18 cellular contexts compared by ENCODE assay signal in the genomic region with DNA sequence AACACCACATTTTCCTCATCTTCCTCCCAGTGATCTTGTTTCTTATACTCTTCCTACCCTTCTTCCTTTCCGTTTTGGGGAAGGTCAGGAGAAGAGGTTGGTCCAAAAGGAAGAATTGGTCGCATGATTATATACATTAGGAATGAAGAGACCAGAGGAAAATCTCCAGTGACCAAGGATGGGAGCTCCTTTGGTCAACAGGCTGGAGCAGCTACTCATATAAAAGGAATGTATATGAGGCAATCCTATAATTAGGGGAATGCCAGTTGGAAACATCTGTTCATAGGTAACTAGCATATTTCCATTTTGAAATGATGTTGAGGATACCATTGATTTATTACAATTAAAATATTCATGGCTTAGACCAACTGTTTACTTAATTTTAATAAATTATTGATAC.
A peak's percentile ranks its signal among the peaks of the same experiment; 100 is the strongest.
DNase-seq lines count a peak whose midpoint lies in the region; ATAC-seq, FAIRE-seq and TF ChIP-seq lines count a peak whose summit lies in the region.
"Had no signal": no experiment of that assay in that cellular context is flagged by ENCODE, and none has a peak within 500 bp of the region (broad histone marks: within the 10 kb centered on the region; RNA-seq: fewer than 3 reads in every experiment).

No MANE protein-coding gene starts in this region.

- intact Hi-C loops in activated CD8-positive, alpha-beta T cell treated with anti-CD3 and anti-CD28 coated beads for 36 hours (cut with micrococcal nuclease), result no loop called here
- intact Hi-C loops in adrenal gland (cut with DNase I), result no loop called here

- H3K79me2 ChIP-seq in osteoblast (ENCODE audit: insufficient read depth, low read length), result no peaks in the 10 kb centered on the region

- ATAC-seq in activated CD8-positive, alpha-beta T cell treated with anti-CD3 and anti-CD28 coated beads for 36 hours, result no peak
- ATAC-seq in GM21825 (IDR thresholded peaks at IDR 0.05; ENCODE audit: unreplicated experiment), result no peak
- ATAC-seq: K562; stimulated activated effector memory CD8-positive, alpha-beta T cell treated with anti-CD3 and anti-CD28 coated beads, Interleukin-12 subunit alpha, Interleukin-12 subunit beta, amount 100 ng/mL, for 72 hours had no signal

- DNase-seq in ELR (ENCODE audit: low read depth) (peak; percentile 84), RCC 7860 (ENCODE audit: low spot score) (peak; percentile 65), epithelial cell of esophagus (ENCODE audit: low read depth) (peak; percentile 77), osteoblast (ENCODE audit: insufficient read length, low spot score, missing footprints) (no peak), adrenal gland (no peak), NCI-H526 (lab: John Stamatoyannopoulos, UW) (no peak)
- DNase-seq in activated CD8-positive, alpha-beta T cell treated with anti-CD3 and anti-CD28 coated beads for 36 hours, result no peak
- DNase-seq: activated naive CD4-positive, alpha-beta T cell treated with anti-CD3 and anti-CD28 coated beads for 36 hours; islet precursor cell; NCI-H187 treated with DMSO at 0.1 percent for 48 hours; NCI-H82; stimulated activated CD4-positive, alpha-beta T cell treated with anti-CD3 and anti-CD28 coated beads, Interleukin-4, amount 100 ng/mL, for 1 hour had no signal

- H3K9me3 ChIP-seq in osteoblast (ENCODE audit: low read depth, low read length) (no peaks in the 10 kb centered on the region), adrenal gland (replicated peaks in 1 of 3) (no peaks in the 10 kb centered on the region)
- H3K9me3 ChIP-seq: BLaER1 treated with 17β-estradiol and CSF1 and Interleukin-3, amounts not matched to agents 10 nM and 100 nM had no signal

- H3K36me3 Mint-ChIP-seq in activated CD8-positive, alpha-beta T cell treated with anti-CD3 and anti-CD28 coated beads for 36 hours (ENCODE audit: low read depth), result no peaks in the 10 kb centered on the region
- H3K36me3 Mint-ChIP-seq: stimulated activated effector memory CD8-positive, alpha-beta T cell treated with anti-CD3 and anti-CD28 coated beads, Interleukin-12 subunit alpha, Interleukin-12 subunit beta, amount 100 ng/mL, for 72 hours had no signal

- H3K4me3 ChIP-seq in epithelial cell of esophagus (ENCODE audit: low read length) (no peak overlapping the region), osteoblast (ENCODE audit: insufficient read depth, low read length) (no peak overlapping the region), adrenal gland (no peak overlapping the region)
- H3K4me3 ChIP-seq: BLaER1 treated with 17β-estradiol and CSF1 and Interleukin-3, amounts not matched to agents 10 nM and 100 nM; coronary artery; K562 had no signal

- no peak overlapping the region for H3K4me3 Mint-ChIP-seq in activated CD8-positive, alpha-beta T cell treated with anti-CD3 and anti-CD28 coated beads for 36 hours
- H3K4me3 Mint-ChIP-seq: activated naive CD4-positive, alpha-beta T cell treated with anti-CD3 and anti-CD28 coated beads for 36 hours; stimulated activated effector memory CD8-positive, alpha-beta T cell treated with anti-CD3 and anti-CD28 coated beads, Interleukin-12 subunit alpha, Interleukin-12 subunit beta, amount 100 ng/mL, for 72 hours had no signal

- H3K27ac ChIP-seq in osteoblast (ENCODE audit: low read depth, low read length) (peak overlapping the region; percentile 43), adrenal gland (no peak overlapping the region)
- H3K27ac ChIP-seq: BLaER1 treated with 17β-estradiol and CSF1 and Interleukin-3, amounts not matched to agents 10 nM and 100 nM; coronary artery had no signal

- TF ChIP-seq POLR2A in adrenal gland (IDR thresholded peaks at IDR 0.05), result no peak

- H2AFZ ChIP-seq in osteoblast (ENCODE audit: low read length), result peak overlapping the region; percentile 66

- POLR2A ChIA-PET in activated CD8-positive, alpha-beta T cell treated with anti-CD3 and anti-CD28 coated beads for 36 hours (lab: Charles Lee), result no interaction called here

- H3K27ac Mint-ChIP-seq in activated CD8-positive, alpha-beta T cell treated with anti-CD3 and anti-CD28 coated beads for 36 hours, result no peak overlapping the region
- H3K27ac Mint-ChIP-seq: activated naive CD4-positive, alpha-beta T cell treated with anti-CD3 and anti-CD28 coated beads for 36 hours; stimulated activated effector memory CD8-positive, alpha-beta T cell treated with anti-CD3 and anti-CD28 coated beads, Interleukin-12 subunit alpha, Interleukin-12 subunit beta, amount 100 ng/mL, for 72 hours had no signal

- H3K9me3 Mint-ChIP-seq in activated CD8-positive, alpha-beta T cell treated with anti-CD3 and anti-CD28 coated beads for 36 hours, result no peaks in the 10 kb centered on the region
- H3K9me3 Mint-ChIP-seq: activated naive CD4-positive, alpha-beta T cell treated with anti-CD3 and anti-CD28 coated beads for 36 hours; stimulated activated effector memory CD8-positive, alpha-beta T cell treated with anti-CD3 and anti-CD28 coated beads, Interleukin-12 subunit alpha, Interleukin-12 subunit beta, amount 100 ng/mL, for 72 hours had no signal

- CTCF ChIA-PET in activated CD8-positive, alpha-beta T cell treated with anti-CD3 and anti-CD28 coated beads for 36 hours (lab: Charles Lee), result no interaction called here

- peak overlapping the region; percentile 39 for H3K4me2 ChIP-seq in osteoblast (ENCODE audit: insufficient read depth, low read length)
- H3K4me2 ChIP-seq: BLaER1 treated with 17β-estradiol and CSF1 and Interleukin-3, amounts not matched to agents 10 nM and 100 nM had no signal

- H4K20me1 ChIP-seq in osteoblast (ENCODE audit: insufficient read depth, low read length), result no peaks in the 10 kb centered on the region
- H4K20me1 ChIP-seq: BLaER1 treated with 17β-estradiol and CSF1 and Interleukin-3, amounts not matched to agents 10 nM and 100 nM had no signal

- H3K36me3 ChIP-seq in osteoblast (ENCODE audit: insufficient read depth, low read length) (no peaks in the 10 kb centered on the region), adrenal gland (replicated peaks in 1 of 2) (no peaks in the 10 kb centered on the region)
- H3K36me3 ChIP-seq: BLaER1 treated with 17β-estradiol and CSF1 and Interleukin-3, amounts not matched to agents 10 nM and 100 nM had no signal

- peak; percentile 35 for FAIRE-seq in RCC 7860 (lab: Jason Lieb, UNC)
- FAIRE-seq: frontal cortex, K562 had no signal

- WGBS in adrenal gland, 4 donors, result 78 to 87% (median 85%) methylated on average over 2 of the region's 2 CpGs

- TF ChIP-seq CTCF in epithelial cell of esophagus (IDR thresholded peaks at IDR 0.05; ENCODE audit: insufficient read depth, low read depth, low read length, missing control alignments) (no peak), osteoblast (IDR thresholded peaks at IDR 0.05; ENCODE audit: extremely low read depth, low read depth, low read length) (no peak), adrenal gland (IDR thresholded peaks at IDR 0.05) (no peak)
- TF ChIP-seq CTCF in activated CD8-positive, alpha-beta T cell treated with anti-CD3 and anti-CD28 coated beads for 36 hours (IDR thresholded peaks at IDR 0.05), result no peak

- H3K4me1 Mint-ChIP-seq in activated CD8-positive, alpha-beta T cell treated with anti-CD3 and anti-CD28 coated beads for 36 hours (ENCODE audit: low read depth), result no peaks in the 10 kb centered on the region
- H3K4me1 Mint-ChIP-seq: stimulated activated effector memory CD8-positive, alpha-beta T cell treated with anti-CD3 and anti-CD28 coated beads, Interleukin-12 subunit alpha, Interleukin-12 subunit beta, amount 100 ng/mL, for 72 hours had no signal

- H3K27me3 Mint-ChIP-seq in activated CD8-positive, alpha-beta T cell treated with anti-CD3 and anti-CD28 coated beads for 36 hours, result peaks cover 3% of the 10 kb centered on the region

- H3K4me1 ChIP-seq in osteoblast (ENCODE audit: insufficient read depth, low read length), result peaks cover 10% of the 10 kb centered on the region
- H3K4me1 ChIP-seq in adrenal gland (replicated peaks in 1 of 2), result no peaks in the 10 kb centered on the region

- H3K27me3 ChIP-seq in osteoblast (ENCODE audit: insufficient read depth, low read length) (no peaks in the 10 kb centered on the region), adrenal gland (no peaks in the 10 kb centered on the region)
- H3K27me3 ChIP-seq: BLaER1 treated with 17β-estradiol and CSF1 and Interleukin-3, amounts not matched to agents 10 nM and 100 nM had no signal

Comparison
In these comparisons a context has a peak if more than half of its experiments do, and no peak if none do; other contexts are left out.
1. DNase-seq: peak in ELR (single experiment), RCC 7860 (single experiment) and epithelial cell of esophagus (single experiment); none in osteoblast (single experiment), activated CD8-positive, alpha-beta T cell treated with anti-CD3 and anti-CD28 coated beads for 36 hours (single experiment), adrenal gland (0 of 7) and NCI-H526 (0 of 2).